Comparison of ENCODE assay signal across 25 cellular contexts in the genomic region with DNA sequence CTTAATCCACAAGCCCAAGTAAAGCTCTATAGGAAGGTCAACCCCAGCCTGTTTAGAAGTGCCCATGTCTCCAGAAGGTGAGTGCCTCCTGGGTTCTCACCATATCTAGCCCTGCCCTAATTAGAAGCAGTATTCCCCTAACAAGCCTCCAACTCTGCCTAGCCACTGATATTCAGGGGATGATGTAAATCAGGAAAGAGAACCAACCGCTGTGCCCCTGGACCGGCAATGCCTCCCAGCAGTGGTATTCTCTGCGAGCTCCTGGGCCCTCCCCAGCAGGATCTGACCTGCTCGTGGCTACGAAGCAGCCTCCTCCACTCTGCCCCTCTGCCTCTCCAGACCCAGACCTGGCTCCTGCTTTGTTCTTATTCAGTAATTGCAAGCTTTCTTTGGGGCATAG. TPM values are rescaled to one million over a fixed set of nuclear protein-coding genes. Genes with fewer than 3 reads are reported as not detected.
DNase-seq lines count a peak whose midpoint lies in the region; ATAC-seq, FAIRE-seq and TF ChIP-seq lines count a peak whose summit lies in the region.
"Had no signal": no experiment of that assay in that cellular context is flagged by ENCODE, and none has a peak within 500 bp of the region (broad histone marks: within the 10 kb centered on the region; RNA-seq: fewer than 3 reads in every experiment).

No MANE protein-coding gene starts in this region.

- 0 out of 2 replicates have a peak overlapping the region, but pooled peaks have one; percentile 7 for H3K4me2 ChIP-seq in BLaER1

- H3K4me3 ChIP-seq in BLaER1: no peak overlapping the region
- no peak overlapping the region for H3K4me3 ChIP-seq in testis
- H3K4me3 ChIP-seq: thyroid gland had no signal

- FAIRE-seq in GM19239 (lab: Jason Lieb, UNC): peak; percentile 80
- FAIRE-seq: A204.1, astrocyte, GM18507 had no signal

- no peak for TF ChIP-seq CTCF in testis (IDR thresholded peaks at IDR 0.05)

- no peaks in the 10 kb centered on the region for H3K27me3 ChIP-seq in BLaER1
- H3K27me3 ChIP-seq in testis: no peaks in the 10 kb centered on the region
- H3K27me3 ChIP-seq: BE2C, thyroid gland had no signal

- no peaks in the 10 kb centered on the region for H3K9me3 ChIP-seq in BLaER1
- no peaks in the 10 kb centered on the region for H3K9me3 ChIP-seq in testis
- H3K9me3 ChIP-seq: BE2C, thyroid gland had no signal

- peaks cover 42% of the 10 kb centered on the region for H3K4me1 ChIP-seq in BLaER1
- H3K4me1 ChIP-seq in testis: peaks cover 4% of the 10 kb centered on the region
- H3K4me1 ChIP-seq: thyroid gland had no signal

- H3K36me3 Mint-ChIP-seq in activated naive CD8-positive, alpha-beta T cell treated with anti-CD3 and anti-CD28 coated beads, Interleukin-2, amount 50 U/mL, for 24 hours (ENCODE audit: low read depth): peaks cover 2% of the 10 kb centered on the region

- 68 to 70% methylated on average over 5 of the region's 5 CpGs for WGBS in testis, 2 donors

- intact Hi-C loops in testis (cut with DNase I; ENCODE audit: low total_unique reads): no loop called here

- no peak overlapping the region for H3K9ac ChIP-seq in BLaER1

- no peaks in the 10 kb centered on the region for H3K27me3 Mint-ChIP-seq in activated naive CD8-positive, alpha-beta T cell treated with anti-CD3 and anti-CD28 coated beads, Interleukin-2, amount 50 U/mL, for 24 hours
- H3K27me3 Mint-ChIP-seq: activated naive CD8-positive, alpha-beta T cell; central memory CD8-positive, alpha-beta T cell; T-helper 17 cell had no signal

- no peak overlapping the region for H3K4me3 Mint-ChIP-seq in activated naive CD8-positive, alpha-beta T cell treated with anti-CD3 and anti-CD28 coated beads, Interleukin-2, amount 50 U/mL, for 24 hours
- H3K4me3 Mint-ChIP-seq: activated naive CD8-positive, alpha-beta T cell; central memory CD8-positive, alpha-beta T cell; immature natural killer cell; nephron; T-helper 17 cell had no signal

- H3K36me3 ChIP-seq in BLaER1 (peaks cover 7% of the 10 kb centered on the region), testis (ENCODE audit: low read depth, missing control alignments) (no peaks in the 10 kb centered on the region)
- H3K36me3 ChIP-seq: BE2C had no signal

- H4K20me1 ChIP-seq in BLaER1: peaks cover 7% of the 10 kb centered on the region; the same call in 1 of the 2 replicates

- H3K27ac ChIP-seq in BLaER1 (no peak overlapping the region), testis (no peak overlapping the region)
- H3K27ac ChIP-seq: epithelial cell of prostate, thyroid gland had no signal

- H3K9me3 Mint-ChIP-seq in activated naive CD8-positive, alpha-beta T cell treated with anti-CD3 and anti-CD28 coated beads, Interleukin-2, amount 50 U/mL, for 24 hours: no peaks in the 10 kb centered on the region
- H3K9me3 Mint-ChIP-seq: central memory CD8-positive, alpha-beta T cell; immature natural killer cell; nephron had no signal

- DNase-seq in GM19239 (ENCODE audit: insufficient read length, low spot score) (no peak), iPS-NIHi7 (ENCODE audit: extremely low spot score) (peak; percentile 24), testis (no peak), NCI-H2227 treated with DMSO at 0.1 percent for 48 hours (lab: John Stamatoyannopoulos, UW) (no peak)
- no peak for DNase-seq in activated naive CD8-positive, alpha-beta T cell treated with anti-CD3 and anti-CD28 coated beads, Interleukin-2, amount 50 U/mL, for 24 hours
- DNase-seq: activated CD4-positive, alpha-beta T cell treated with anti-CD3 and anti-CD28 coated beads, Interleukin-2, amount 50 U/mL, for 1 hour; BE2C; COR-L47; immature natural killer cell; KBM-7; left ventricle myocardium superior; NCI-H1694 treated with DMSO at 0.1 percent for 48 hours; RPMI8226; T-helper 17 cell; thyroid gland had no signal

- H3K27ac Mint-ChIP-seq in activated naive CD8-positive, alpha-beta T cell treated with anti-CD3 and anti-CD28 coated beads, Interleukin-2, amount 50 U/mL, for 24 hours: no peak overlapping the region
- H3K27ac Mint-ChIP-seq: activated naive CD8-positive, alpha-beta T cell; immature natural killer cell; T-helper 17 cell had no signal

- peaks cover 41% of the 10 kb centered on the region for H3K4me1 Mint-ChIP-seq in activated naive CD8-positive, alpha-beta T cell treated with anti-CD3 and anti-CD28 coated beads, Interleukin-2, amount 50 U/mL, for 24 hours

- no peak for TF ChIP-seq POLR2A in testis (IDR thresholded peaks at IDR 0.05)

- ATAC-seq in HG03432 (IDR thresholded peaks at IDR 0.05; ENCODE audit: unreplicated experiment): peak; percentile 38
- ATAC-seq in HG03460 (IDR thresholded peaks at IDR 0.05; ENCODE audit: unreplicated experiment): no peak
- ATAC-seq in activated naive CD8-positive, alpha-beta T cell treated with anti-CD3 and anti-CD28 coated beads, Interleukin-2, amount 50 U/mL, for 24 hours: no peak
- ATAC-seq: left ventricle myocardium superior, T-helper 17 cell had no signal

RNA-seq across cellular contexts. Expression of gene MREG, which starts 12.2 kb away (rescaled TPM):
- total RNA-seq in testis: 1 to 10 TPM; 4.3 to 5.2 TPM
- polyA plus RNA-seq in testis (ENCODE audit: insufficient read depth, low read depth, low replicate concordance): 3.0 TPM
